23 cellular contexts compared by ENCODE assay signal in genomic region chr6:151121900-151122299, GRCh38.
DNase-seq lines count a peak whose midpoint lies in the region; TF ChIP-seq lines count a peak whose summit lies in the region.
"Had no signal": no experiment of that assay in that cellular context is flagged by ENCODE, and none has a peak within 500 bp of the region (broad histone marks: within the 10 kb centered on the region; RNA-seq: fewer than 3 reads in every experiment).

No MANE protein-coding gene starts in this region.

- H3K79me2 ChIP-seq in neural progenitor cell (ENCODE audit: low read depth) (no peaks in the 10 kb centered on the region), GM23248 (ENCODE audit: insufficient read depth) (no peaks in the 10 kb centered on the region)

- H3K27me3 Mint-ChIP-seq in neural progenitor cell (ENCODE audit: insufficient read depth, low read depth), result peaks cover 3% of the 10 kb centered on the region

- H3K9me2 ChIP-seq in GM23248 (ENCODE audit: insufficient read depth), result no peaks in the 10 kb centered on the region

- H3K9ac ChIP-seq in neural progenitor cell (no peak overlapping the region), GM23248 (no peak overlapping the region)

- in situ Hi-C loops in GM23248 (cut with MboI), result no loop called here

- no peak overlapping the region for H3K4me2 ChIP-seq in neural progenitor cell
- H3K4me2 ChIP-seq in GM23248 (ENCODE audit: unreplicated experiment), result no peak overlapping the region

- peaks cover 20% of the 10 kb centered on the region for H3K4me1 Mint-ChIP-seq in neural progenitor cell
- H3K4me1 Mint-ChIP-seq: CD14-positive monocyte had no signal

- H3K4me1 ChIP-seq in neural progenitor cell (peaks cover 6% of the 10 kb centered on the region), GM23248 (ENCODE audit: insufficient read depth) (no peaks in the 10 kb centered on the region)
- H3K4me1 ChIP-seq: lower lobe of right lung, vagina had no signal

- H3K9me3 ChIP-seq in neural progenitor cell (ENCODE audit: low read depth) (no peaks in the 10 kb centered on the region), GM23248 (ENCODE audit: low read depth) (no peaks in the 10 kb centered on the region)
- H3K9me3 ChIP-seq: esophagus muscularis mucosa, lower lobe of right lung, vagina had no signal

- H3K36me3 ChIP-seq in neural progenitor cell (no peaks in the 10 kb centered on the region), GM23248 (ENCODE audit: low read depth) (no peaks in the 10 kb centered on the region)
- H3K36me3 ChIP-seq: esophagus muscularis mucosa, lower lobe of right lung, vagina had no signal

- H2AFZ ChIP-seq in neural progenitor cell (replicated peaks) (no peak overlapping the region), GM23248 (no peak overlapping the region)

- 84 to 88% methylated on average over 1 of the region's 1 CpG for WGBS in GM23248 (ENCODE audit: low coverage in 1 of 2, low lambda C conversion rate in 2 of 2, missing lambda C conversion rate in 2 of 2), 2 experiments

- DNase-seq in DMS 273 (lab: John Stamatoyannopoulos, UW; ENCODE audit: unreplicated experiment) (peak; percentile 98), NCI-H524 (lab: John Stamatoyannopoulos, UW) (peak; percentile 97 to 98), fibroblast of gingiva (ENCODE audit: low read depth) (peak; percentile 15), neural progenitor cell (ENCODE audit: low spot score) (no peak), activated T-cell treated with anti-CD3 and anti-CD28 coated beads for 4 hours (no peak), GM23248 (no peak)
- no peak for DNase-seq in effector CD4-positive, alpha-beta T cell
- DNase-seq in activated CD4-positive, CD25-positive, alpha-beta regulatory T cell treated with anti-CD3 and anti-CD28 coated beads, Interleukin-2, amount 50 U/mL, for 72 hours, result no peak
- DNase-seq: activated CD4-positive, alpha-beta T cell treated with anti-CD3 and anti-CD28 coated beads, Interleukin-2, amount 50 U/mL, for 48 hours; effector memory CD4-positive, alpha-beta T cell; H9; head of caudate nucleus; immature natural killer cell; lower lobe of right lung; NCI-H187 treated with DMSO at 0.1 percent for 48 hours; NCI-H345; SHP77 had no signal

- no peak overlapping the region for H3K4me3 Mint-ChIP-seq in neural progenitor cell
- H3K4me3 Mint-ChIP-seq: CD14-positive monocyte; H9; immature natural killer cell; T-helper 1 cell treated with Interleukin-12 subunit alpha and Interleukin-12 subunit beta and Interleukin-4 antibody, amounts not matched to agents 30 μg/mL and 1 μg/mL, for 36 hours had no signal

- peak overlapping the region; percentile 58 for H3K27ac Mint-ChIP-seq in neural progenitor cell
- H3K27ac Mint-ChIP-seq: CD14-positive monocyte; H9; immature natural killer cell; T-helper 1 cell treated with Interleukin-12 subunit alpha and Interleukin-12 subunit beta and Interleukin-4 antibody, amounts not matched to agents 30 μg/mL and 1 μg/mL, for 36 hours had no signal

- H3K27me3 ChIP-seq in neural progenitor cell (no peaks in the 10 kb centered on the region), GM23248 (replicated peaks; ENCODE audit: insufficient read depth) (no peaks in the 10 kb centered on the region)
- H3K27me3 ChIP-seq: esophagus muscularis mucosa, vagina had no signal

- no peaks in the 10 kb centered on the region for H3K36me3 Mint-ChIP-seq in neural progenitor cell
- H3K36me3 Mint-ChIP-seq: CD14-positive monocyte, immature natural killer cell had no signal

- H3F3A ChIP-seq in neural progenitor cell (ENCODE audit: low read depth) (peaks cover 7% of the 10 kb centered on the region), GM23248 (ENCODE audit: insufficient read depth) (no peaks in the 10 kb centered on the region)

- H3K4me3 ChIP-seq in neural progenitor cell (no peak overlapping the region), GM23248 (no peak overlapping the region)
- H3K4me3 ChIP-seq: esophagus muscularis mucosa, GM12878, lower lobe of right lung, skin epidermis, vagina had no signal

- no peak for TF ChIP-seq CTCF in neural progenitor cell (IDR thresholded peaks at IDR 0.05)

- no peaks in the 10 kb centered on the region for H3K9me3 Mint-ChIP-seq in neural progenitor cell
- H3K9me3 Mint-ChIP-seq: H9; immature natural killer cell; T-helper 1 cell treated with Interleukin-12 subunit alpha and Interleukin-12 subunit beta and Interleukin-4 antibody, amounts not matched to agents 30 μg/mL and 1 μg/mL, for 36 hours had no signal

- H3K27ac ChIP-seq in neural progenitor cell (no peak overlapping the region), GM23248 (no peak overlapping the region)
- H3K27ac ChIP-seq: esophagus muscularis mucosa, lower lobe of right lung, skin epidermis, vagina had no signal

- no peaks in the 10 kb centered on the region for H4K20me1 ChIP-seq in neural progenitor cell (ENCODE audit: low read depth)
- H4K20me1 ChIP-seq in GM23248 (ENCODE audit: insufficient read depth), result no peaks in the 10 kb centered on the region

Comparison
In these comparisons a context has a peak if more than half of its experiments do, and no peak if none do; other contexts are left out.
1. DNase-seq: peak in DMS 273 (single experiment), NCI-H524 (2 of 2) and fibroblast of gingiva (single experiment); none in neural progenitor cell (single experiment), effector CD4-positive, alpha-beta T cell (single experiment), activated T-cell treated with anti-CD3 and anti-CD28 coated beads for 4 hours (single experiment), GM23248 (single experiment) and activated CD4-positive, CD25-positive, alpha-beta regulatory T cell treated with anti-CD3 and anti-CD28 coated beads, Interleukin-2, amount 50 U/mL, for 72 hours (single experiment).